7 cellular contexts compared by ENCODE assay signal in the genomic region with DNA sequence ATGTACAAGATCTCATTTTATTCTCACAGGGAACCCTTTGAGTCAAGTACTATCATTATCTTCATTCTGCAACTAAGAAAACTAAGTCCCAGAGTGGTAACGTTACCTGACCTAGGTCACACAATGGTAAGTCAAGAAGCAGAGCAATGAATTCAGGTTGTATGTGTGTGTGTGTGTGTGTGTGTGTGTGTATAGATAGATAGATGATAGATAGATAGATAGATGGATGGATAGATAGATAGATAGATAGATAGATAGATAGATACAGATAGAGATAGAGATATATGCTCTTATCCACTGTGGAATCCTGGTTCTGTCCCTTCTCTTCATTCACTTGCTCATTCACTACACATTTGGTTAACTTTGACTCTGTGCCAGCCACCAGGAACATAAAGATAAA.
"Had no signal": no experiment of that assay in that cellular context is flagged by ENCODE, and none has a peak within 500 bp of the region (broad histone marks: within the 10 kb centered on the region; RNA-seq: fewer than 3 reads in every experiment).

No MANE protein-coding gene starts in this region.

- FAIRE-seq: G401.6, GM12878, GM12891, GM18507, GM19239 had no signal

- H3K4me3 ChIP-seq: GM12878 had no signal

- DNase-seq: GDM1, GF-D8 had no signal

- ATAC-seq: GM12878 had no signal
